In the genomic region with DNA sequence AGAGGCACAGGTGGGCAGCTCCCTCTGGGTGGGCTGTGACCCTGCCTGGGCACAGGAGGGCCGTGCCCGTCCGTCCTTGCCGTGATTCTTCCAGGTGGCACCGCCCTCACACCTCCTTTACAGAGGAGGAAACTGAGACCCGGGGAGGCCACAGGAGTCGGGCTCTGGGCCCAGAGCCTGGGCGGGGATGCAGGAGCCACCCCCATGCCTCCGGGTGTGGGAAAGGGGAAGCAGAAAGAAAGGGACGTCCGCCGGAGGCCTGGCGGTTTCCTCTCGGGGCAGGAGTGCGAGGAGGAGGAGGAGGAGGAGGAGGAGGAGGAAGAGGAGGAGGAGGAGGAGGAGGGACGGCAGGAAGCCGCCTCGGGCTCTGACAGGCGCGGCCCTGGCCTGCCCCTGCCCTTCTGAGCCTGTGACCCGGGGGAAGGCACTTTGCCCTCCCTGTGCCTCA, we compare ENCODE assay signal across 8 cellular contexts. TPM values are rescaled to one million over a fixed set of nuclear protein-coding genes. Genes with fewer than 3 reads are reported as not detected.
DNase-seq lines count a peak whose midpoint lies in the region; ATAC-seq and TF ChIP-seq lines count a peak whose summit lies in the region.

No MANE protein-coding gene starts in this region.

- 9% methylated on average over 6 of the region's 21 CpGs for WGBS in right lobe of liver (ENCODE audit: insufficient coverage, low coverage, low lambda C conversion rate, missing lambda C conversion rate)

- intact Hi-C loops in right lobe of liver (cut with DNase I): no loop called here

- in situ Hi-C loops in G401 (cut with HindIII; ENCODE audit: low sequenced_read_pairs): no loop called here

- peaks cover 12% of the 10 kb centered on the region for H3K36me3 ChIP-seq in ACC112 (ENCODE audit: insufficient read depth, low read length)
- no peaks in the 10 kb centered on the region for H3K36me3 ChIP-seq in right lobe of liver

- peak overlapping the region; percentile 97 for H3K27ac Mint-ChIP-seq in activated naive CD8-positive, alpha-beta T cell treated with anti-CD3 and anti-CD28 coated beads for 36 hours
- no peak overlapping the region for H3K27ac Mint-ChIP-seq in nephron progenitor cell

- no peaks in the 10 kb centered on the region for H3K9me3 ChIP-seq in right lobe of liver

- no peak overlapping the region for H2AFZ ChIP-seq in ACC112 (ENCODE audit: low read length, unreplicated experiment)

- peaks cover 90% of the 10 kb centered on the region for H3K4me1 ChIP-seq in ACC112 (ENCODE audit: control insufficient read depth, insufficient read depth, low read length, unreplicated experiment)
- peaks cover 0 to 72% (median 43%) of the 10 kb centered on the region in 4 donors for H3K4me1 ChIP-seq in right lobe of liver

- no peaks in the 10 kb centered on the region for H3K9me3 Mint-ChIP-seq in activated naive CD8-positive, alpha-beta T cell treated with anti-CD3 and anti-CD28 coated beads for 36 hours
- no peaks in the 10 kb centered on the region for H3K9me3 Mint-ChIP-seq in nephron progenitor cell

- no peaks in the 10 kb centered on the region for H3K27me3 Mint-ChIP-seq in activated naive CD8-positive, alpha-beta T cell treated with anti-CD3 and anti-CD28 coated beads for 36 hours
- no peaks in the 10 kb centered on the region for H3K27me3 Mint-ChIP-seq in nephron progenitor cell (ENCODE audit: low read depth, poor library complexity)

- H3K4me3 ChIP-seq in ACC112 (ENCODE audit: low read depth, low read length) (no peak overlapping the region), right lobe of liver (no peak overlapping the region)

- H3K27ac ChIP-seq in ACC112 (ENCODE audit: low read depth, low read length): peak overlapping the region; percentile 94
- peak overlapping the region; percentile 88 to 94 (median 92) for H3K27ac ChIP-seq in right lobe of liver

- ATAC-seq in right lobe of liver (peak; percentile 8 to 46 (median 23)), GM19023 (IDR thresholded peaks at IDR 0.05; ENCODE audit: unreplicated experiment) (no peak), GM18517 (IDR thresholded peaks at IDR 0.05; ENCODE audit: unreplicated experiment) (no peak)

- TF ChIP-seq POLR2A in right lobe of liver (IDR thresholded peaks at IDR 0.05): no peak

- DNase-seq in Kasumi-1 (lab: John Stamatoyannopoulos, UW): peak; percentile 79 to 85
- no peak for DNase-seq in activated naive CD8-positive, alpha-beta T cell treated with anti-CD3 and anti-CD28 coated beads for 36 hours
- DNase-seq in right lobe of liver: peak; percentile 74 to 86 (median 83)
- no peak for DNase-seq in nephron progenitor cell
- DNase-seq in G401 (ENCODE audit: low spot score): no peak

- peaks cover 54% of the 10 kb centered on the region for H3K36me3 Mint-ChIP-seq in activated naive CD8-positive, alpha-beta T cell treated with anti-CD3 and anti-CD28 coated beads for 36 hours
- no peaks in the 10 kb centered on the region for H3K36me3 Mint-ChIP-seq in nephron progenitor cell (ENCODE audit: low read depth)

- peaks cover 79% of the 10 kb centered on the region for H3K4me1 Mint-ChIP-seq in activated naive CD8-positive, alpha-beta T cell treated with anti-CD3 and anti-CD28 coated beads for 36 hours
- peaks cover 36% of the 10 kb centered on the region for H3K4me1 Mint-ChIP-seq in nephron progenitor cell

- peaks cover 95% of the 10 kb centered on the region for H3K79me2 ChIP-seq in ACC112 (ENCODE audit: control insufficient read depth, insufficient read depth, low read length, unreplicated experiment)

- no peak for TF ChIP-seq CTCF in right lobe of liver (IDR thresholded peaks at IDR 0.05)
- no peak for TF ChIP-seq CTCF in nephron progenitor cell (IDR thresholded peaks at IDR 0.05)

- H3K4me3 Mint-ChIP-seq in activated naive CD8-positive, alpha-beta T cell treated with anti-CD3 and anti-CD28 coated beads for 36 hours: peak overlapping the region; percentile 71
- no peak overlapping the region for H3K4me3 Mint-ChIP-seq in nephron progenitor cell

- H3K27me3 ChIP-seq in ACC112 (ENCODE audit: insufficient read depth, low read length) (no peaks in the 10 kb centered on the region), right lobe of liver (no peaks in the 10 kb centered on the region)

RNA-seq across cellular contexts. Expression of gene SH2B3, which starts 23.0 kb away (rescaled TPM):
- total RNA-seq in activated naive CD8-positive, alpha-beta T cell treated with anti-CD3 and anti-CD28 coated beads for 36 hours: 10 to 100 TPM; 58.5 to 59.4 TPM
- 10 to 100 TPM in 5 of 6 experiments, 1 to 10 TPM in 1; 6.7 to 43.5 (median 17.0) TPM for total RNA-seq in right lobe of liver
- total RNA-seq in G401 (2014; rRNA removed; shearing (Covaris generic)): 5.7 and 9.9 TPM in 2 replicates

RNA-seq across cellular contexts. Expression of gene PHETA1, which starts 59.9 kb away (rescaled TPM):
- total RNA-seq in activated naive CD8-positive, alpha-beta T cell treated with anti-CD3 and anti-CD28 coated beads for 36 hours: 1 to 10 TPM; 2.0 to 2.4 TPM
- total RNA-seq in right lobe of liver: 10 to 100 TPM in 1 of 6 experiments, 1 to 10 TPM in 5; 4.2 to 14.8 (median 7.0) TPM
- total RNA-seq in G401 (2014; rRNA removed; shearing (Covaris generic)): 10.3 and 16.9 TPM in 2 replicates

Comparison
In these comparisons a context has a peak if more than half of its experiments do, and no peak if none do; other contexts are left out.
1. DNase-seq: peak in Kasumi-1 (2 of 2) and right lobe of liver (3 of 3); none in activated naive CD8-positive, alpha-beta T cell treated with anti-CD3 and anti-CD28 coated beads for 36 hours (single experiment), nephron progenitor cell (single experiment) and G401 (single experiment).
2. ATAC-seq: peak in right lobe of liver (4 of 4); none in GM19023 (single experiment) and GM18517 (single experiment).